Comparison of ENCODE assay signal across 8 cellular contexts in the genomic region with DNA sequence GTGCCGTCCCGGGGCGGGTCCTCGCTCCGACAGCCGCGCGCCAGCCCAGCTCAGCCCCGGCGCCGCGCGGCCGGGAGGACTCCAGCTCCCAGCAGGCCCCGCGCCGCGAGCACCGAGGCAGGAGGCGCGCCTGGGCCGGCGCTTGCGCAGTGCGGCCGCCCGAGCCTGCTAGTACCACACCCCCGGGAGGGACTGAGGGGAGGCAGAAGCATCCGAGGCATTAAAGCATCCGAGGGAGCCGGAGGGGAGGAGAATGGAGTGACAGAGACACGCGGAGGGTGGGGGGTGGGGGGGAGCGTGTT. TPM values are rescaled to one million over a fixed set of nuclear protein-coding genes. Genes with fewer than 3 reads are reported as not detected.
DNase-seq lines count a peak whose midpoint lies in the region; ATAC-seq and TF ChIP-seq lines count a peak whose summit lies in the region.

Gene GRK5 (plus strand): TSS at position 205 of the 302 bp plus-strand sequence. CDS start 347 bp downstream, outside the sequence.

- peak within 1 kb of the TSS; percentile 89 for H3K27ac Mint-ChIP-seq in dendritic cell treated with granulocyte-macrophage colony-stimulating factor and Interleukin-4, amounts not matched to agents 40 ng/mL and 50 ng/mL, for 4 days

- H3K4me1 ChIP-seq in BLaER1 (peaks cover 25% of the 10 kb centered on the region), left lung (peaks cover 17 to 47% of the 10 kb centered on the region in 2 donors)

- peak within 1 kb of the TSS; percentile 80 for H3K4me3 ChIP-seq in BLaER1
- peak within 1 kb of the TSS; percentile 91 to 94 for H3K4me3 ChIP-seq in left lung

- H3K36me3 Mint-ChIP-seq in dendritic cell treated with granulocyte-macrophage colony-stimulating factor and Interleukin-4, amounts not matched to agents 40 ng/mL and 50 ng/mL, for 4 days (ENCODE audit: low read depth) = peaks cover 6% of the 10 kb centered on the region

- TF ChIP-seq CTCF in left lung (IDR thresholded peaks at IDR 0.05) = no peak

- peak within 1 kb of the TSS; percentile 85 for H3K4me3 Mint-ChIP-seq in dendritic cell treated with granulocyte-macrophage colony-stimulating factor and Interleukin-4, amounts not matched to agents 40 ng/mL and 50 ng/mL, for 4 days

- peaks cover 46% of the 10 kb centered on the region for H3K27me3 ChIP-seq in BLaER1
- H3K27me3 ChIP-seq in left lung = peaks cover 0 to 16% of the 10 kb centered on the region in 2 donors

- peak; percentile 69 for ATAC-seq in GM19351 (IDR thresholded peaks at IDR 0.05; ENCODE audit: unreplicated experiment)
- peak; percentile 81 for ATAC-seq in HG03520 (IDR thresholded peaks at IDR 0.05; ENCODE audit: unreplicated experiment)
- ATAC-seq in left lung = peak; percentile 94

- H3K9me3 Mint-ChIP-seq in dendritic cell treated with granulocyte-macrophage colony-stimulating factor and Interleukin-4, amounts not matched to agents 40 ng/mL and 50 ng/mL, for 4 days = no peaks in the 10 kb centered on the region

- DNase-seq in NCI-H748 treated with DMSO at 0.1 percent for 48 hours (lab: John Stamatoyannopoulos, UW) (peak; percentile 54), left lung (peak; percentile 95 to 99)
- peak; percentile 88 to 93 for DNase-seq in activated CD4-positive, alpha-beta T cell treated with anti-CD3 and anti-CD28 coated beads, Interleukin-2, amount 50 U/mL, for 4 hours
- DNase-seq in stimulated activated CD4-positive, alpha-beta T cell treated with anti-CD3 and anti-CD28 coated beads, Interleukin-2, amount 100 ng/mL, for 48 hours = peak; percentile 88 to 91

- peak within 1 kb of the TSS; percentile 91 for H3K9ac ChIP-seq in BLaER1

- H3K27ac ChIP-seq in BLaER1 (peak within 1 kb of the TSS; percentile 89), left lung (peak within 1 kb of the TSS; percentile 94 to 97)

- H3K4me2 ChIP-seq in BLaER1 = peak within 1 kb of the TSS; percentile 97

- intact Hi-C loops in dendritic cell treated with granulocyte-macrophage colony-stimulating factor and Interleukin-4, amounts not matched to agents 40 ng/mL and 50 ng/mL, for 4 days (cut with micrococcal nuclease) = loop anchor here (5.0 kb wide), 1 partner anchor 390 kb away; the partner anchor contains the start of gene TIAL1
- intact Hi-C loops in left lung (cut with DNase I) = loop anchor here in 1 of 2 donors (10.0 kb wide), 3 partner anchors 77 to 237 kb away; no protein-coding TSS in a partner anchor

- H3K36me3 ChIP-seq in BLaER1 = no peaks in the 10 kb centered on the region
- H3K36me3 ChIP-seq in left lung = no peaks in the 10 kb centered on the region

- H3K27me3 Mint-ChIP-seq in dendritic cell treated with granulocyte-macrophage colony-stimulating factor and Interleukin-4, amounts not matched to agents 40 ng/mL and 50 ng/mL, for 4 days = peaks cover 17% of the 10 kb centered on the region

- peaks cover 31% of the 10 kb centered on the region for H3K4me1 Mint-ChIP-seq in dendritic cell treated with granulocyte-macrophage colony-stimulating factor and Interleukin-4, amounts not matched to agents 40 ng/mL and 50 ng/mL, for 4 days (ENCODE audit: low read depth)

- H4K20me1 ChIP-seq in BLaER1 = peaks cover 23% of the 10 kb centered on the region

- no peaks in the 10 kb centered on the region for H3K9me3 ChIP-seq in BLaER1
- no peaks in the 10 kb centered on the region for H3K9me3 ChIP-seq in left lung

RNA-seq across cellular contexts. Expression of gene GRK5, which starts in this region (rescaled TPM):
- total RNA-seq in left lung = 10 to 100 TPM; 34.6 to 39.2 TPM

Comparison
In these comparisons a context has a peak if more than half of its experiments do, and no peak if none do; other contexts are left out.
1. Peak in every context shown above with its lines: DNase-seq, ATAC-seq, H3K4me3 ChIP-seq and H3K27ac ChIP-seq.